In the genomic region with DNA sequence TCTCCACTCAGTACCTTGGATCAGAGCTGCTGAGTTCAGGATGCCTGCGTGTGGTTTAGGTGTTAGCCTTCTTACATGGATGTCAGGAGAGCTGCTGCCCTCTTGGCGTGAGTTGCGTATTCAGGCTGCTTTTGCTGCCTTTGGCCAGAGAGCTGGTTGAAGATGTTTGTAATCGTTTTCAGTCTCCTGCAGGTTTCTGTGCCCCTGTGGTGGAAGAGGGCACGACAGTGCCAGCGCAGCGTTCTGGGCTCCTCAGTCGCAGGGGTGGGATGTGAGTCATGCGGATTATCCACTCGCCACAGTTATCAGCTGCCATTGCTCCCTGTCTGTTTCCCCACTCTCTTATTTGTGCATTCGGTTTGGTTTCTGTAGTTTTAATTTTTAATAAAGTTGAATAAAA, we compare ENCODE assay signal across 1 cellular context.
A peak's percentile ranks its signal among the peaks of the same experiment; 100 is the strongest.
TF ChIP-seq lines count a peak whose summit lies in the region.

No MANE protein-coding gene starts in this region.

TF ChIP-seq in GM12878, 131 proteins besides CTCF, POLR2A, EP300 and RAD21:
- TF ChIP-seq MTA3 (IDR thresholded peaks at IDR 0.05; ENCODE audit: borderline replicate concordance, low read length) = no peak
- TF ChIP-seq, protein P1, sequence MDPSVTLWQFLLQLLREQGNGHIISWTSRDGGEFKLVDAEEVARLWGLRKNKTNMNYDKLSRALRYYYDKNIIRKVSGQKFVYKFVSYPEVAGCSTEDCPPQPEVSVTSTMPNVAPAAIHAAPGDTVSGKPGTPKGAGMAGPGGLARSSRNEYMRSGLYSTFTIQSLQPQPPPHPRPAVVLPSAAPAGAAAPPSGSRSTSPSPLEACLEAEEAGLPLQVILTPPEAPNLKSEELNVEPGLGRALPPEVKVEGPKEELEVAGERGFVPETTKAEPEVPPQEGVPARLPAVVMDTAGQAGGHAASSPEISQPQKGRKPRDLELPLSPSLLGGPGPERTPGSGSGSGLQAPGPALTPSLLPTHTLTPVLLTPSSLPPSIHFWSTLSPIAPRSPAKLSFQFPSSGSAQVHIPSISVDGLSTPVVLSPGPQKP (IDR thresholded peaks at IDR 0.05; ENCODE audit: low read depth, low read length) = no peak
- no peak for TF ChIP-seq JUND (IDR thresholded peaks at IDR 0.05; ENCODE audit: low read depth, low read length)
- no peak for TF ChIP-seq BCL11A (IDR thresholded peaks at IDR 0.05; ENCODE audit: low read depth, low read length)
- no peak for TF ChIP-seq PAX8 (IDR thresholded peaks at IDR 0.05)
- 0 out of 2 replicates have a peak, but pooled peaks have one; percentile 3 for TF ChIP-seq PML (IDR thresholded peaks at IDR 0.05; ENCODE audit: low read length)
- TF ChIP-seq SP1 (IDR thresholded peaks at IDR 0.05; ENCODE audit: low read depth, low read length) = no peak
- no peak for TF ChIP-seq RFX5 (IDR thresholded peaks at IDR 0.05; ENCODE audit: low read depth, low read length)
